Comparison of ENCODE assay signal across 8 cellular contexts in genomic region chrX:119236599-119237525, GRCh38. TPM values are rescaled to one million over a fixed set of nuclear protein-coding genes. Genes with fewer than 3 reads are reported as not detected.
A peak's percentile ranks its signal among the peaks of the same experiment; 100 is the strongest.
DNase-seq lines count a peak whose midpoint lies in the region; ATAC-seq and TF ChIP-seq lines count a peak whose summit lies in the region.

No MANE protein-coding gene starts in this region.

- intact Hi-C loops in ascending aorta (cut with DNase I) (loop anchor here (5.0 to 10.0 kb wide), 5 partner anchors 260 to 638 kb away; partner anchors contain the start of genes NDUFA1, NKRF and RNF113A), sciatic nerve (cut with DNase I) (no loop called here)

- peaks cover 48% of the 10 kb centered on the region for H3K79me2 ChIP-seq in ACC112 (ENCODE audit: control insufficient read depth, insufficient read depth, low read length, unreplicated experiment)

- H3K27me3 ChIP-seq in ACC112 (ENCODE audit: insufficient read depth, low read length) (no peaks in the 10 kb centered on the region), ascending aorta (no peaks in the 10 kb centered on the region), iPS DF 6.9 (ENCODE audit: control insufficient read depth, insufficient read depth, low read length) (no peaks in the 10 kb centered on the region)

- ATAC-seq in GM19043 (IDR thresholded peaks at IDR 0.05; ENCODE audit: low read depth, unreplicated experiment) (peak; percentile 17), HG03354 (IDR thresholded peaks at IDR 0.05; ENCODE audit: poor library complexity, severe bottlenecking, unreplicated experiment) (peak; percentile 23), SK-N-SH treated with all-trans-retinoic acid at 6 μM for 48 hours (peak; percentile 53), sciatic nerve (peak; percentile 50)

- DNase-seq in ascending aorta (ENCODE audit: low spot score in 2 of 2) (peak in 1 of 2 donors; percentile 68), iPS DF 6.9 (ENCODE audit: low read depth, low spot score) (no peak), sciatic nerve (ENCODE audit: low spot score) (peak; percentile 65), NCI-H446 treated with DMSO at 0.1 percent for 48 hours (lab: John Stamatoyannopoulos, UW) (no peak)

- TF ChIP-seq CTCF in ascending aorta (IDR thresholded peaks at IDR 0.05) = no peak

- peak overlapping the region; percentile 25 for H2AFZ ChIP-seq in ACC112 (ENCODE audit: low read length, unreplicated experiment)

- WGBS in iPS DF 6.9 (ENCODE audit: insufficient coverage, insufficient read length) = no CpG with 5 or more reads among the region's 61 CpGs

- peaks cover 4% of the 10 kb centered on the region; the same call in 1 of the 2 replicates for H3K36me3 ChIP-seq in ACC112 (ENCODE audit: insufficient read depth, low read length)
- no peaks in the 10 kb centered on the region for H3K36me3 ChIP-seq in ascending aorta
- no peaks in the 10 kb centered on the region for H3K36me3 ChIP-seq in iPS DF 6.9 (ENCODE audit: control insufficient read depth, insufficient read depth, low read length)

- H3K4me3 ChIP-seq in ACC112 (ENCODE audit: low read depth, low read length) (peak overlapping the region; percentile 98), ascending aorta (peak overlapping the region; percentile 71 to 76), iPS DF 6.9 (ENCODE audit: low read length) (peak overlapping the region; percentile 94)

- H3K9me3 ChIP-seq in ascending aorta = no peaks in the 10 kb centered on the region
- no peaks in the 10 kb centered on the region for H3K9me3 ChIP-seq in iPS DF 6.9 (ENCODE audit: control insufficient read depth, insufficient read depth, low read length)

- H3K4me1 ChIP-seq in ACC112 (ENCODE audit: control insufficient read depth, insufficient read depth, low read length, unreplicated experiment) = peaks cover 22% of the 10 kb centered on the region
- H3K4me1 ChIP-seq in ascending aorta = no peaks in the 10 kb centered on the region
- H3K4me1 ChIP-seq in iPS DF 6.9 (ENCODE audit: control insufficient read depth, insufficient read depth, low read length) = no peaks in the 10 kb centered on the region

- H3K27ac ChIP-seq in ACC112 (ENCODE audit: low read depth, low read length) = peak overlapping the region; percentile 61; the same call in 1 of the 2 replicates
- peak overlapping the region; percentile 87 to 88 for H3K27ac ChIP-seq in ascending aorta
- H3K27ac ChIP-seq in iPS DF 6.9 (ENCODE audit: low read length) = no peak overlapping the region

TF ChIP-seq in SK-N-SH treated with all-trans-retinoic acid at 6 μM for 48 hours, 23 proteins besides CTCF, POLR2A, EP300 and RAD21:
- TF ChIP-seq TCF4 (CRISPR knock-in tag; IDR thresholded peaks at IDR 0.05; ENCODE audit: borderline replicate concordance) (no peak), CSRNP3 (CRISPR knock-in tag; IDR thresholded peaks at IDR 0.05) (no peak), ZNF70 (CRISPR knock-in tag; IDR thresholded peaks at IDR 0.05) (no peak), ZFP3 (CRISPR knock-in tag; IDR thresholded peaks at IDR 0.05) (no peak), ARNTL (CRISPR knock-in tag; IDR thresholded peaks at IDR 0.05; ENCODE audit: borderline replicate concordance, low read depth) (no peak)
- TF ChIP-seq, protein P1, sequence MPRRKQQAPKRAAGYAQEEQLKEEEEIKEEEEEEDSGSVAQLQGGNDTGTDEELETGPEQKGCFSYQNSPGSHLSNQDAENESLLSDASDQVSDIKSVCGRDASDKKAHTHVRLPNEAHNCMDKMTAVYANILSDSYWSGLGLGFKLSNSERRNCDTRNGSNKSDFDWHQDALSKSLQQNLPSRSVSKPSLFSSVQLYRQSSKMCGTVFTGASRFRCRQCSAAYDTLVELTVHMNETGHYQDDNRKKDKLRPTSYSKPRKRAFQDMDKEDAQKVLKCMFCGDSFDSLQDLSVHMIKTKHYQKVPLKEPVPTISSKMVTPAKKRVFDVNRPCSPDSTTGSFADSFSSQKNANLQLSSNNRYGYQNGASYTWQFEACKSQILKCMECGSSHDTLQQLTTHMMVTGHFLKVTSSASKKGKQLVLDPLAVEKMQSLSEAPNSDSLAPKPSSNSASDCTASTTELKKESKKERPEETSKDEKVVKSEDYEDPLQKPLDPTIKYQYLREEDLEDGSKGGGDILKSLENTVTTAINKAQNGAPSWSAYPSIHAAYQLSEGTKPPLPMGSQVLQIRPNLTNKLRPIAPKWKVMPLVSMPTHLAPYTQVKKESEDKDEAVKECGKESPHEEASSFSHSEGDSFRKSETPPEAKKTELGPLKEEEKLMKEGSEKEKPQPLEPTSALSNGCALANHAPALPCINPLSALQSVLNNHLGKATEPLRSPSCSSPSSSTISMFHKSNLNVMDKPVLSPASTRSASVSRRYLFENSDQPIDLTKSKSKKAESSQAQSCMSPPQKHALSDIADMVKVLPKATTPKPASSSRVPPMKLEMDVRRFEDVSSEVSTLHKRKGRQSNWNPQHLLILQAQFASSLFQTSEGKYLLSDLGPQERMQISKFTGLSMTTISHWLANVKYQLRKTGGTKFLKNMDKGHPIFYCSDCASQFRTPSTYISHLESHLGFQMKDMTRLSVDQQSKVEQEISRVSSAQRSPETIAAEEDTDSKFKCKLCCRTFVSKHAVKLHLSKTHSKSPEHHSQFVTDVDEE (CRISPR knock-in tag; IDR thresholded peaks at IDR 0.05) = no peak
- TF ChIP-seq, protein P2, sequence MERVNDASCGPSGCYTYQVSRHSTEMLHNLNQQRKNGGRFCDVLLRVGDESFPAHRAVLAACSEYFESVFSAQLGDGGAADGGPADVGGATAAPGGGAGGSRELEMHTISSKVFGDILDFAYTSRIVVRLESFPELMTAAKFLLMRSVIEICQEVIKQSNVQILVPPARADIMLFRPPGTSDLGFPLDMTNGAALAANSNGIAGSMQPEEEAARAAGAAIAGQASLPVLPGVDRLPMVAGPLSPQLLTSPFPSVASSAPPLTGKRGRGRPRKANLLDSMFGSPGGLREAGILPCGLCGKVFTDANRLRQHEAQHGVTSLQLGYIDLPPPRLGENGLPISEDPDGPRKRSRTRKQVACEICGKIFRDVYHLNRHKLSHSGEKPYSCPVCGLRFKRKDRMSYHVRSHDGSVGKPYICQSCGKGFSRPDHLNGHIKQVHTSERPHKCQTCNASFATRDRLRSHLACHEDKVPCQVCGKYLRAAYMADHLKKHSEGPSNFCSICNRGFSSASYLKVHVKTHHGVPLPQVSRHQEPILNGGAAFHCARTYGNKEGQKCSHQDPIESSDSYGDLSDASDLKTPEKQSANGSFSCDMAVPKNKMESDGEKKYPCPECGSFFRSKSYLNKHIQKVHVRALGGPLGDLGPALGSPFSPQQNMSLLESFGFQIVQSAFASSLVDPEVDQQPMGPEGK (CRISPR knock-in tag; IDR thresholded peaks at IDR 0.05; ENCODE audit: borderline replicate concordance) = no peak
TF ChIP-seq in SK-N-SH treated with all-trans-retinoic acid at 6 μM for 48 hours: peak in this region for 0.

RNA-seq across cellular contexts. Expression of gene PGRMC1, which starts 0.8 kb away (rescaled TPM):
- total RNA-seq in ascending aorta (117 TPM), sciatic nerve (131 TPM)
